ENCODE assay signal across 17 cellular contexts in genomic region chr13:109990296-109990695, GRCh38.
DNase-seq lines count a peak whose midpoint lies in the region; FAIRE-seq and TF ChIP-seq lines count a peak whose summit lies in the region.
"Had no signal": no experiment of that assay in that cellular context is flagged by ENCODE, and none has a peak within 500 bp of the region (broad histone marks: within the 10 kb centered on the region; RNA-seq: fewer than 3 reads in every experiment).

No MANE protein-coding gene starts in this region.

- no peak overlapping the region for H3K4me3 ChIP-seq in ACC112 (ENCODE audit: low read depth, low read length)
- no peak overlapping the region for H3K4me3 ChIP-seq in endodermal cell (ENCODE audit: low read length)
- H3K4me3 ChIP-seq in A673 (ENCODE audit: low read depth, low read length, poor library complexity, severe bottlenecking) = no peak overlapping the region

- no peak for TF ChIP-seq CTCF in endodermal cell (conservative IDR thresholded peaks at IDR 0.05)
- TF ChIP-seq CTCF in A673 (conservative IDR thresholded peaks at IDR 0.05; ENCODE audit: low read depth, low read length) = no peak

- H3K4me3 Mint-ChIP-seq in endodermal cell = no peak overlapping the region
- H3K4me3 Mint-ChIP-seq: B cell; CD4-positive, alpha-beta T cell had no signal

- no peaks in the 10 kb centered on the region for H3K79me2 ChIP-seq in ACC112 (ENCODE audit: control insufficient read depth, insufficient read depth, low read length, unreplicated experiment)

- H3K9ac ChIP-seq in endodermal cell (ENCODE audit: extremely low read depth, low read length, poor library complexity, severe bottlenecking) = no peak overlapping the region

- WGBS in endodermal cell (ENCODE audit: insufficient coverage in 1 of 2, insufficient read length in 1 of 2), 2 experiments = 93 to 95% methylated on average over 2 to 6 of the region's 6 CpGs

- no TSS peak for BruUV-seq in A673 (replicated peaks; lab: Mats Ljungman, UMichigan)

- no peaks in the 10 kb centered on the region for H3K36me3 Mint-ChIP-seq in endodermal cell (ENCODE audit: low read depth)

- H3K9me3 ChIP-seq in endodermal cell (ENCODE audit: control insufficient read depth, low read length) (no peaks in the 10 kb centered on the region), A673 (ENCODE audit: low read depth, low read length, poor library complexity, severe bottlenecking) (no peaks in the 10 kb centered on the region)

- POLR2A ChIA-PET in A673 (lab: Charles Lee; ENCODE audit: low non-redundant PET) = no interaction called here

- CTCF ChIA-PET in A673 (lab: Charles Lee) = no interaction called here

- intact Hi-C loops in A673 (cut with micrococcal nuclease; ENCODE audit: unreplicated experiment) = no loop called here

- H3K9me3 Mint-ChIP-seq in endodermal cell = peaks cover 3% of the 10 kb centered on the region
- H3K9me3 Mint-ChIP-seq: CD4-positive, alpha-beta T cell had no signal

- no peaks in the 10 kb centered on the region for H3K36me3 ChIP-seq in ACC112 (ENCODE audit: insufficient read depth, low read length)
- no peaks in the 10 kb centered on the region for H3K36me3 ChIP-seq in endodermal cell (ENCODE audit: control insufficient read depth, insufficient read depth, low read length)
- no peaks in the 10 kb centered on the region for H3K36me3 ChIP-seq in A673 (ENCODE audit: insufficient read depth, low read length, poor library complexity, severe bottlenecking)

- peak; percentile 42 for FAIRE-seq in HTR-8/SVneo (lab: Jason Lieb, UNC)
- FAIRE-seq: D721Med, G401.6, GM12891, H1 had no signal

- no peaks in the 10 kb centered on the region for H3K4me1 Mint-ChIP-seq in endodermal cell
- H3K4me1 Mint-ChIP-seq: B cell had no signal

- no peaks in the 10 kb centered on the region for H3K27me3 ChIP-seq in ACC112 (ENCODE audit: insufficient read depth, low read length)
- H3K27me3 ChIP-seq in endodermal cell (ENCODE audit: control insufficient read depth, insufficient read depth, low read length, poor library complexity, severe bottlenecking) = no peaks in the 10 kb centered on the region
- H3K27me3 ChIP-seq in A673 (replicated peaks; ENCODE audit: insufficient read depth, low read depth, low read length, poor library complexity) = peaks cover 59% of the 10 kb centered on the region

- H3K4me1 ChIP-seq in ACC112 (ENCODE audit: control insufficient read depth, insufficient read depth, low read length, unreplicated experiment) = peaks cover 17% of the 10 kb centered on the region
- H3K4me1 ChIP-seq in endodermal cell (ENCODE audit: control insufficient read depth, insufficient read depth, low read length) = no peaks in the 10 kb centered on the region
- no peaks in the 10 kb centered on the region for H3K4me1 ChIP-seq in A673 (ENCODE audit: insufficient read depth, low read length, poor library complexity, severe bottlenecking)

- H3K27ac ChIP-seq in ACC112 (ENCODE audit: low read depth, low read length) = no peak overlapping the region
- H3K27ac ChIP-seq in endodermal cell (ENCODE audit: low read depth, low read length) = no peak overlapping the region
- H3K27ac ChIP-seq in A673 (ENCODE audit: low read depth, low read length, poor library complexity, severe bottlenecking) = no peak overlapping the region

- H3K27me3 Mint-ChIP-seq in endodermal cell (ENCODE audit: insufficient read depth) = no peaks in the 10 kb centered on the region
- H3K27me3 Mint-ChIP-seq: B cell; CD4-positive, alpha-beta T cell had no signal

- DNase-seq in NCI-H2107 treated with DMSO at 0.1 percent for 48 hours (lab: John Stamatoyannopoulos, UW; ENCODE audit: unreplicated experiment) (peak; percentile 4), NCI-H2107 (lab: John Stamatoyannopoulos, UW) (no peak), HTR-8/SVneo (ENCODE audit: insufficient read length, low spot score) (no peak), endodermal cell (peak; percentile 38), A673 (ENCODE audit: low spot score) (no peak), NCI-H2081 treated with DMSO at 0.1 percent for 48 hours (lab: John Stamatoyannopoulos, UW) (no peak)
- DNase-seq: 8988T; C1 segment of cervical spinal cord; CD4-positive, alpha-beta T cell; DMS153; DMS79 treated with DMSO at 0.1 percent for 48 hours had no signal

- H3K27ac Mint-ChIP-seq in endodermal cell = no peak overlapping the region
- H3K27ac Mint-ChIP-seq: B cell; CD4-positive, alpha-beta T cell had no signal

- peak overlapping the region; percentile 36 for H2AFZ ChIP-seq in ACC112 (ENCODE audit: low read length, unreplicated experiment)

Comparison
In these comparisons a context has a peak if more than half of its experiments do, and no peak if none do; other contexts are left out.
1. DNase-seq: peak in NCI-H2107 treated with DMSO at 0.1 percent for 48 hours (single experiment) and endodermal cell (single experiment); none in NCI-H2107 (single experiment), HTR-8/SVneo (single experiment), A673 (single experiment) and NCI-H2081 treated with DMSO at 0.1 percent for 48 hours (single experiment).